ENCODE assay signal across 2 cellular contexts in genomic region chr11:126186031-126186698, GRCh38.
TF ChIP-seq lines count a peak whose summit lies in the region.

No MANE protein-coding gene starts in this region.

TF ChIP-seq in H1, 55 proteins besides CTCF, POLR2A, EP300 and RAD21:
- TF ChIP-seq TCF12 (IDR thresholded peaks at IDR 0.05; ENCODE audit: low read depth, low read length) (no peak), SIN3A (conservative IDR thresholded peaks at IDR 0.05 in 1 of 2, IDR thresholded peaks at IDR 0.05 in 1 of 2; ENCODE audit: low read depth in 1 of 2, low read length in 2 of 2) (no peak), EZH2 (IDR thresholded peaks at IDR 0.05; ENCODE audit: low read depth, low read length, severe bottlenecking) (no peak), HDAC6 (IDR thresholded peaks at IDR 0.05; ENCODE audit: low read depth, low read length) (no peak), HDAC2 (IDR thresholded peaks at IDR 0.05; ENCODE audit: borderline replicate concordance in 1 of 2, low read depth in 2 of 2, low read length in 2 of 2) (no peak), BCL11A (IDR thresholded peaks at IDR 0.05; ENCODE audit: low read depth in 2 of 2, low read length in 2 of 2) (no peak), YY1 (IDR thresholded peaks at IDR 0.05; ENCODE audit: low read depth, low read length) (no peak), CREB1 (IDR thresholded peaks at IDR 0.05) (no peak), KDM1A (IDR thresholded peaks at IDR 0.05; ENCODE audit: borderline replicate concordance, low read length) (no peak), MAFK (IDR thresholded peaks at IDR 0.05; ENCODE audit: low read depth, low read length) (no peak), GTF2F1 (IDR thresholded peaks at IDR 0.05; ENCODE audit: borderline replicate concordance, low read depth, low read length) (no peak), JUN (IDR thresholded peaks at IDR 0.05; ENCODE audit: low read depth, low read length) (no peak), TAF7 (optimal IDR thresholded peaks at IDR 0.05; ENCODE audit: borderline replicate concordance, low read depth, low read length) (no peak)

TF ChIP-seq in HepG2, 621 proteins besides CTCF, POLR2A, EP300 and RAD21:
- TF ChIP-seq SAFB2 (CRISPR knock-in tag; IDR thresholded peaks at IDR 0.05; ENCODE audit: borderline replicate concordance, low read depth) (0 out of 2 replicates have a peak, but pooled peaks have one; percentile 3), ZNF451 (CRISPR knock-in tag; IDR thresholded peaks at IDR 0.05) (0 out of 2 replicates have a peak, but pooled peaks have one; percentile 7), ZNF234 (CRISPR knock-in tag; conservative IDR thresholded peaks at IDR 0.05) (no peak), MEIS1 (CRISPR knock-in tag; IDR thresholded peaks at IDR 0.05; ENCODE audit: borderline replicate concordance) (no peak), ZBTB7A (CRISPR knock-in tag; IDR thresholded peaks at IDR 0.05) (no peak), MAX (IDR thresholded peaks at IDR 0.05) (peak; percentile 13; the same call in 1 of the 2 replicates), ZNF747 (CRISPR knock-in tag; IDR thresholded peaks at IDR 0.05; ENCODE audit: borderline replicate concordance) (0 out of 2 replicates have a peak, but pooled peaks have one; percentile 38), ZNF296 (CRISPR knock-in tag; conservative IDR thresholded peaks at IDR 0.05) (0 out of 2 replicates have a peak, but pooled peaks have one; percentile 91), NAIF1 (CRISPR knock-in tag; IDR thresholded peaks at IDR 0.05; ENCODE audit: borderline replicate concordance) (no peak), ISX (CRISPR knock-in tag; conservative IDR thresholded peaks at IDR 0.05) (0 out of 2 replicates have a peak, but pooled peaks have one; percentile 32), RBFOX2 (IDR thresholded peaks at IDR 0.05; ENCODE audit: low read depth, low read length) (peak; percentile 51; the same call in 1 of the 2 replicates), ZNF768 (CRISPR knock-in tag; IDR thresholded peaks at IDR 0.05) (peak; percentile 30; the same call in 1 of the 2 replicates), CBX1 (IDR thresholded peaks at IDR 0.05; ENCODE audit: low read depth) (peak; percentile 8), ZNF687 (CRISPR knock-in tag; IDR thresholded peaks at IDR 0.05) (peak; percentile 86; the same call in 1 of the 2 replicates), AKNA (CRISPR knock-in tag; IDR thresholded peaks at IDR 0.05; ENCODE audit: borderline replicate concordance) (no peak), WIZ (CRISPR knock-in tag; IDR thresholded peaks at IDR 0.05) (no peak), HNRNPLL (IDR thresholded peaks at IDR 0.05; ENCODE audit: low read depth, low read length, poor library complexity, severe bottlenecking) (peak; percentile 22), ZC3H13 (CRISPR knock-in tag; IDR thresholded peaks at IDR 0.05) (0 out of 2 replicates have a peak, but pooled peaks have one; percentile 28), SALL2 (CRISPR knock-in tag; IDR thresholded peaks at IDR 0.05) (no peak), ZNF564 (CRISPR knock-in tag; IDR thresholded peaks at IDR 0.05) (0 out of 2 replicates have a peak, but pooled peaks have one; percentile 22), ZNF772 (CRISPR knock-in tag; IDR thresholded peaks at IDR 0.05) (0 out of 2 replicates have a peak, but pooled peaks have one; percentile 24), SKI (IDR thresholded peaks at IDR 0.05; ENCODE audit: partially characterized antibody) (no peak), ZNF362 (CRISPR knock-in tag; IDR thresholded peaks at IDR 0.05; ENCODE audit: borderline replicate concordance) (peak; percentile 18; the same call in 1 of the 2 replicates), EED (CRISPR knock-in tag; IDR thresholded peaks at IDR 0.05) (peak; percentile 79; the same call in 1 of the 2 replicates), AGO2 (optimal IDR thresholded peaks at IDR 0.05; ENCODE audit: low read depth, low read length) (peak; percentile 74), ATF7-NPFF (CRISPR knock-in tag; IDR thresholded peaks at IDR 0.05; ENCODE audit: low read depth) (0 out of 2 replicates have a peak, but pooled peaks have one; percentile 37), ATF3 (CRISPR knock-in tag; IDR thresholded peaks at IDR 0.05) (no peak), NR0B2 (CRISPR knock-in tag; IDR thresholded peaks at IDR 0.05) (0 out of 2 replicates have a peak, but pooled peaks have one; percentile 33), ZNF784 (CRISPR knock-in tag; IDR thresholded peaks at IDR 0.05; ENCODE audit: borderline replicate concordance) (0 out of 2 replicates have a peak, but pooled peaks have one; percentile 13), ZBTB4 (CRISPR knock-in tag; IDR thresholded peaks at IDR 0.05; ENCODE audit: borderline replicate concordance) (0 out of 2 replicates have a peak, but pooled peaks have one; percentile 9), ZBTB38 (CRISPR knock-in tag; IDR thresholded peaks at IDR 0.05) (peak; percentile 85), MAZ (IDR thresholded peaks at IDR 0.05; ENCODE audit: borderline replicate concordance, low read depth, low read length) (no peak), MAZ (CRISPR knock-in tag; IDR thresholded peaks at IDR 0.05; ENCODE audit: low read depth) (peak; percentile 65; the same call in 1 of the 2 replicates), KDM5B (CRISPR knock-in tag; IDR thresholded peaks at IDR 0.05; ENCODE audit: borderline replicate concordance) (0 out of 2 replicates have a peak, but pooled peaks have one; percentile 8), RXRA (CRISPR knock-in tag; IDR thresholded peaks at IDR 0.05) (0 out of 2 replicates have a peak, but pooled peaks have one; percentile 18)
TF ChIP-seq in HepG2: peak in this region for 25.
